Comparison of ENCODE assay signal across 1 cellular context in the genomic region with DNA sequence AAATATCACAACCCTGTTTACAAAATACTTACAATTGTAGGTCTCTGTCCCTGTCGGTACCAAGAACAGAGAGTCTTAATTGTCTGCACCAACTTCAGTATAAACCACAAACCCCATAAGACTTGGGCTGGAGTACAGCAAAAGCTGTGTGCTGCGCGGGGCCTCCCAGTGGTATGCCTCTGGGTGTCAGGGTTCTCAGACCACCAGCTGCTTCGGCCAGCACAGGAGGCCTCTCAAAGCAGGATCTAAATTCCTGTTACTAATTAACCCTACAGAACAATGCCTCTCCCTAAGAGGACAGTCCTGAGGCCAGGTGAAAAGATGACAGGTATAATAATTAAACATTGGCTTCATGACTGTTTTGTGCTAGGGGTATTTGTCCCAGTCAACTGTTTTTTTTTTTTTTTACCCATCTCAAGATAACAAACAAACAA.
TF ChIP-seq lines count a peak whose summit lies in the region.

No MANE protein-coding gene starts in this region.

TF ChIP-seq in HepG2, 621 proteins besides CTCF, POLR2A, EP300 and RAD21 (continued from another document):
- TF ChIP-seq HNF4G (IDR thresholded peaks at IDR 0.05; ENCODE audit: borderline replicate concordance, low read depth, low read length): 0 out of 2 replicates have a peak, but pooled peaks have one; percentile 6
- TF ChIP-seq HNF4G (CRISPR knock-in tag; IDR thresholded peaks at IDR 0.05; ENCODE audit: borderline replicate concordance, low read depth): no peak
- no peak for TF ChIP-seq SMAD3 (CRISPR knock-in tag; IDR thresholded peaks at IDR 0.05)
- TF ChIP-seq, protein P1, sequence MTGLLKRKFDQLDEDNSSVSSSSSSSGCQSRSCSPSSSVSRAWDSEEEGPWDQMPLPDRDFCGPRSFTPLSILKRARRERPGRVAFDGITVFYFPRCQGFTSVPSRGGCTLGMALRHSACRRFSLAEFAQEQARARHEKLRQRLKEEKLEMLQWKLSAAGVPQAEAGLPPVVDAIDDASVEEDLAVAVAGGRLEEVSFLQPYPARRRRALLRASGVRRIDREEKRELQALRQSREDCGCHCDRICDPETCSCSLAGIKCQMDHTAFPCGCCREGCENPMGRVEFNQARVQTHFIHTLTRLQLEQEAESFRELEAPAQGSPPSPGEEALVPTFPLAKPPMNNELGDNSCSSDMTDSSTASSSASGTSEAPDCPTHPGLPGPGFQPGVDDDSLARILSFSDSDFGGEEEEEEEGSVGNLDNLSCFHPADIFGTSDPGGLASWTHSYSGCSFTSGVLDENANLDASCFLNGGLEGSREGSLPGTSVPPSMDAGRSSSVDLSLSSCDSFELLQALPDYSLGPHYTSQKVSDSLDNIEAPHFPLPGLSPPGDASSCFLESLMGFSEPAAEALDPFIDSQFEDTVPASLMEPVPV (CRISPR knock-in tag; IDR thresholded peaks at IDR 0.05): no peak
- TF ChIP-seq, protein P2, sequence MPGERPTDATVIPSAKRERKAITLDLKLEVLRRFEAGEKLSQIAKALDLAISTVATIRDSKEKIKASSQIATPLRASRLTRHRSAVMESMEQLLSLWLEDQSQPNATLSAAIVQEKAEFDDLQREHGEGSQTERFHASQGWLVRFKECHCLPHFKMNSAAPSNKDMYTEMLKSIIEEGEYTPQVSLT (CRISPR knock-in tag; IDR thresholded peaks at IDR 0.05; ENCODE audit: borderline replicate concordance, low read depth): no peak
- TF ChIP-seq HDAC1 (CRISPR knock-in tag; IDR thresholded peaks at IDR 0.05): peak; percentile 37
- peak; percentile 60 for TF ChIP-seq XRCC5 (optimal IDR thresholded peaks at IDR 0.05; ENCODE audit: low read length)
- TF ChIP-seq, protein P3, sequence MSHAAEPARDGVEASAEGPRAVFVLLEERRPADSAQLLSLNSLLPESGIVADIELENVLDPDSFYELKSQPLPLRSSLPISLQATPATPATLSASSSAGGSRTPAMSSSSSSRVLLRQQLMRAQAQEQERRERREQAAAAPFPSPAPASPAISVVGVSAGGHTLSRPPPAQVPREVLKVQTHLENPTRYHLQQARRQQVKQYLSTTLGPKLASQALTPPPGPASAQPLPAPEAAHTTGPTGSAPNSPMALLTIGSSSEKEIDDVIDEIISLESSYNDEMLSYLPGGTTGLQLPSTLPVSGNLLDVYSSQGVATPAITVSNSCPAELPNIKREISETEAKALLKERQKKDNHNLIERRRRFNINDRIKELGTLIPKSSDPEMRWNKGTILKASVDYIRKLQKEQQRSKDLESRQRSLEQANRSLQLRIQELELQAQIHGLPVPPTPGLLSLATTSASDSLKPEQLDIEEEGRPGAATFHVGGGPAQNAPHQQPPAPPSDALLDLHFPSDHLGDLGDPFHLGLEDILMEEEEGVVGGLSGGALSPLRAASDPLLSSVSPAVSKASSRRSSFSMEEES (CRISPR knock-in tag; IDR thresholded peaks at IDR 0.05): no peak
- no peak for TF ChIP-seq NBN (conservative IDR thresholded peaks at IDR 0.05)
- TF ChIP-seq ZFP36L2 (CRISPR knock-in tag; IDR thresholded peaks at IDR 0.05): no peak
- no peak for TF ChIP-seq GATA4 (IDR thresholded peaks at IDR 0.05; ENCODE audit: borderline replicate concordance, low read depth)
- TF ChIP-seq WIZ (CRISPR knock-in tag; IDR thresholded peaks at IDR 0.05): no peak
- no peak for TF ChIP-seq MTA3 (CRISPR knock-in tag; IDR thresholded peaks at IDR 0.05)
- no peak for TF ChIP-seq ZNF780A (CRISPR knock-in tag; IDR thresholded peaks at IDR 0.05)
- TF ChIP-seq, protein P4, sequence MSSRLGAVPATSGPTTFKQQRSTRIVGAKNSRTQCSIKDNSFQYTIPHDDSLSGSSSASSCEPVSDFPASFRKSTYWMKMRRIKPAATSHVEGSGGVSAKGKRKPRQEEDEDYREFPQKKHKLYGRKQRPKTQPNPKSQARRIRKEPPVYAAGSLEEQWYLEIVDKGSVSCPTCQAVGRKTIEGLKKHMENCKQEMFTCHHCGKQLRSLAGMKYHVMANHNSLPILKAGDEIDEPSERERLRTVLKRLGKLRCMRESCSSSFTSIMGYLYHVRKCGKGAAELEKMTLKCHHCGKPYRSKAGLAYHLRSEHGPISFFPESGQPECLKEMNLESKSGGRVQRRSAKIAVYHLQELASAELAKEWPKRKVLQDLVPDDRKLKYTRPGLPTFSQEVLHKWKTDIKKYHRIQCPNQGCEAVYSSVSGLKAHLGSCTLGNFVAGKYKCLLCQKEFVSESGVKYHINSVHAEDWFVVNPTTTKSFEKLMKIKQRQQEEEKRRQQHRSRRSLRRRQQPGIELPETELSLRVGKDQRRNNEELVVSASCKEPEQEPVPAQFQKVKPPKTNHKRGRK (CRISPR knock-in tag; IDR thresholded peaks at IDR 0.05): no peak
- TF ChIP-seq PHF5A (CRISPR knock-in tag; IDR thresholded peaks at IDR 0.05; ENCODE audit: low read depth, unreplicated experiment): no peak
- TF ChIP-seq, protein P5, sequence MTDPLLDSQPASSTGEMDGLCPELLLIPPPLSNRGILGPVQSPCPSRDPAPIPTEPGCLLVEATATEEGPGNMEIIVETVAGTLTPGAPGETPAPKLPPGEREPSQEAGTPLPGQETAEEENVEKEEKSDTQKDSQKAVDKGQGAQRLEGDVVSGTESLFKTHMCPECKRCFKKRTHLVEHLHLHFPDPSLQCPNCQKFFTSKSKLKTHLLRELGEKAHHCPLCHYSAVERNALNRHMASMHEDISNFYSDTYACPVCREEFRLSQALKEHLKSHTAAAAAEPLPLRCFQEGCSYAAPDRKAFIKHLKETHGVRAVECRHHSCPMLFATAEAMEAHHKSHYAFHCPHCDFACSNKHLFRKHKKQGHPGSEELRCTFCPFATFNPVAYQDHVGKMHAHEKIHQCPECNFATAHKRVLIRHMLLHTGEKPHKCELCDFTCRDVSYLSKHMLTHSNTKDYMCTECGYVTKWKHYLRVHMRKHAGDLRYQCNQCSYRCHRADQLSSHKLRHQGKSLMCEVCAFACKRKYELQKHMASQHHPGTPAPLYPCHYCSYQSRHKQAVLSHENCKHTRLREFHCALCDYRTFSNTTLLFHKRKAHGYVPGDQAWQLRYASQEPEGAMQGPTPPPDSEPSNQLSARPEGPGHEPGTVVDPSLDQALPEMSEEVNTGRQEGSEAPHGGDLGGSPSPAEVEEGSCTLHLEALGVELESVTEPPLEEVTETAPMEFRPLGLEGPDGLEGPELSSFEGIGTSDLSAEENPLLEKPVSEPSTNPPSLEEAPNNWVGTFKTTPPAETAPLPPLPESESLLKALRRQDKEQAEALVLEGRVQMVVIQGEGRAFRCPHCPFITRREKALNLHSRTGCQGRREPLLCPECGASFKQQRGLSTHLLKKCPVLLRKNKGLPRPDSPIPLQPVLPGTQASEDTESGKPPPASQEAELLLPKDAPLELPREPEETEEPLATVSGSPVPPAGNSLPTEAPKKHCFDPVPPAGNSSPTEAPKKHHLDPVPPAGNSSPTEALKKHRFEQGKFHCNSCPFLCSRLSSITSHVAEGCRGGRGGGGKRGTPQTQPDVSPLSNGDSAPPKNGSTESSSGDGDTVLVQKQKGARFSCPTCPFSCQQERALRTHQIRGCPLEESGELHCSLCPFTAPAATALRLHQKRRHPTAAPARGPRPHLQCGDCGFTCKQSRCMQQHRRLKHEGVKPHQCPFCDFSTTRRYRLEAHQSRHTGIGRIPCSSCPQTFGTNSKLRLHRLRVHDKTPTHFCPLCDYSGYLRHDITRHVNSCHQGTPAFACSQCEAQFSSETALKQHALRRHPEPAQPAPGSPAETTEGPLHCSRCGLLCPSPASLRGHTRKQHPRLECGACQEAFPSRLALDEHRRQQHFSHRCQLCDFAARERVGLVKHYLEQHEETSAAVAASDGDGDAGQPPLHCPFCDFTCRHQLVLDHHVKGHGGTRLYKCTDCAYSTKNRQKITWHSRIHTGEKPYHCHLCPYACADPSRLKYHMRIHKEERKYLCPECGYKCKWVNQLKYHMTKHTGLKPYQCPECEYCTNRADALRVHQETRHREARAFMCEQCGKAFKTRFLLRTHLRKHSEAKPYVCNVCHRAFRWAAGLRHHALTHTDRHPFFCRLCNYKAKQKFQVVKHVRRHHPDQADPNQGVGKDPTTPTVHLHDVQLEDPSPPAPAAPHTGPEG (CRISPR knock-in tag; IDR thresholded peaks at IDR 0.05): no peak
- TF ChIP-seq SRSF9 (IDR thresholded peaks at IDR 0.05; ENCODE audit: borderline replicate concordance, insufficient read depth, low read depth, low read length, poor library complexity, severe bottlenecking): no peak
- no peak for TF ChIP-seq MAZ (IDR thresholded peaks at IDR 0.05; ENCODE audit: borderline replicate concordance, low read depth, low read length)
- TF ChIP-seq MAZ (CRISPR knock-in tag; IDR thresholded peaks at IDR 0.05; ENCODE audit: low read depth): no peak
- no peak for TF ChIP-seq BRCA1 (CRISPR knock-in tag; IDR thresholded peaks at IDR 0.05)
- TF ChIP-seq ZNF790 (CRISPR knock-in tag; IDR thresholded peaks at IDR 0.05; ENCODE audit: borderline replicate concordance): no peak
- TF ChIP-seq HDAC2 (CRISPR knock-in tag; IDR thresholded peaks at IDR 0.05): peak; percentile 63; the same call in 1 of the 2 replicates
- TF ChIP-seq ZNF782 (CRISPR knock-in tag; IDR thresholded peaks at IDR 0.05; ENCODE audit: borderline replicate concordance): no peak
